Comparison of ENCODE assay signal across 8 cellular contexts in genomic region chr17:82458130-82458884, GRCh38. TPM values are rescaled to one million over a fixed set of nuclear protein-coding genes. Genes with fewer than 3 reads are reported as not detected.
A peak's percentile ranks its signal among the peaks of the same experiment; 100 is the strongest.
DNase-seq lines count a peak whose midpoint lies in the region; ATAC-seq and TF ChIP-seq lines count a peak whose summit lies in the region.

NARF (plus strand) TSS chr17:82458741; CDS start chr17:82458804, 63 bp downstream.

- DNase-seq in CMK (ENCODE audit: low read depth) (peak; percentile 95), GM20000 (ENCODE audit: low spot score) (peak; percentile 99), HT-29 (ENCODE audit: low spot score) (peak; percentile 98), NOMO-1 (lab: John Stamatoyannopoulos, UW; ENCODE audit: unreplicated experiment in 2 of 2) (peak; percentile 96 to 99), memory B cell (ENCODE audit: low spot score in 2 of 2) (peak; percentile 92)
- peak; percentile 88 to 93 (median 93) for DNase-seq in effector memory CD8-positive, alpha-beta T cell
- DNase-seq in stimulated activated CD8-positive, alpha-beta memory T cell treated with anti-CD3 and anti-CD28 coated beads, Interleukin-12 subunit alpha, Interleukin-12 subunit beta, amount 100 ng/mL, for 24 hours (ENCODE audit: extremely low read depth) = peak; percentile 95

- no peaks in the 10 kb centered on the region for H3K27me3 Mint-ChIP-seq in effector memory CD8-positive, alpha-beta T cell
- no peaks in the 10 kb centered on the region for H3K27me3 Mint-ChIP-seq in memory B cell

- H3K9me3 Mint-ChIP-seq in effector memory CD8-positive, alpha-beta T cell = no peaks in the 10 kb centered on the region
- no peaks in the 10 kb centered on the region for H3K9me3 Mint-ChIP-seq in memory B cell

- CTCF ChIA-PET in activated CD8-positive, alpha-beta memory T cell treated with anti-CD3 and anti-CD28 coated beads for 36 hours (lab: Charles Lee) = interaction anchor here (1.2 kb wide), 2 partner anchors 12 to 34 kb away, joined by 3 to 4 read pairs; no protein-coding TSS in a partner anchor

- H3K27ac Mint-ChIP-seq in effector memory CD8-positive, alpha-beta T cell = peak within 1 kb of the TSS; percentile 94 to 96
- peak within 1 kb of the TSS; percentile 98 for H3K27ac Mint-ChIP-seq in memory B cell

- POLR2A ChIA-PET in activated CD8-positive, alpha-beta memory T cell treated with anti-CD3 and anti-CD28 coated beads for 36 hours (lab: Charles Lee) = interaction anchor here (1.0 to 2.0 kb wide), 3 partner anchors 9 to 62 kb away, joined by 3 to 9 read pairs (median 8); partner anchors contain the start of gene FOXK2

- ATAC-seq in effector memory CD8-positive, alpha-beta T cell (replicated peaks) = peak; percentile 92
- peak; percentile 91 for ATAC-seq in memory B cell (ENCODE audit: low read depth)

- H3K4me3 Mint-ChIP-seq in effector memory CD8-positive, alpha-beta T cell = peak within 1 kb of the TSS; percentile 91 to 92
- H3K4me3 Mint-ChIP-seq in memory B cell = peak within 1 kb of the TSS; percentile 92

- H3K4me1 Mint-ChIP-seq in effector memory CD8-positive, alpha-beta T cell (ENCODE audit: low read depth in 2 of 2) = peaks cover 26 to 31% of the 10 kb centered on the region in 2 donors
- peaks cover 22% of the 10 kb centered on the region for H3K4me1 Mint-ChIP-seq in memory B cell

- no peak for TF ChIP-seq CTCF in GM20000 (IDR thresholded peaks at IDR 0.05; ENCODE audit: extremely low read depth, missing control alignments)

- peaks cover 51% of the 10 kb centered on the region for H3K36me3 Mint-ChIP-seq in effector memory CD8-positive, alpha-beta T cell (ENCODE audit: insufficient read depth)
- peaks cover 10% of the 10 kb centered on the region for H3K36me3 Mint-ChIP-seq in memory B cell

RNA-seq across cellular contexts. Expression of gene NARF, which starts in this region (rescaled TPM):
- 30.5 and 35.0 TPM in 2 replicates for total RNA-seq in HT-29 (2014; rRNA removed; shearing (Covaris generic))
- total RNA-seq in activated CD8-positive, alpha-beta memory T cell treated with anti-CD3 and anti-CD28 coated beads for 36 hours = 10 to 100 TPM; 71.5 to 78.9 TPM

Comparison
In these comparisons a context has a peak if more than half of its experiments do, and no peak if none do; other contexts are left out.
1. Peak in every context shown above with its lines: DNase-seq and ATAC-seq.